ENCODE assay signal across 16 cellular contexts in the genomic region with DNA sequence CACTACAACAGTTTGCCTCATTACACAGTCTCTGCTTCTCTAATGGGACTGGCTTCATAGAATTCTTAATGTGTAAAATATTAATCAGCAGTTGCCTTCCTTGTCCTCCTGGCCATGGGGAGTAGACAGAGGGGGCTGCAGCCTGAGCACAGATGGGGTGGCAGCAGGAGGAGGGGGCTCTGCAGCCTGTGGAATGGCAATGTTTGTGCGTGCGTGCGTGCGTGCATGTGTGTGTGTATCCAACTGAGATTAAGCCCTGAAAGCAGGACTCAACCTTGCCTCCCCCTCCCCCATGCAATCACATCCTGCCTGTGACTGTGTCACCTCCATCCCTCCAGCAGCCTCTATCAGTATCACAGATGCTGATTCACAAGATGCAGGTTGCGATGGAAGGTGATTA. TPM values are rescaled to one million over a fixed set of nuclear protein-coding genes. Genes with fewer than 3 reads are reported as not detected.
DNase-seq lines count a peak whose midpoint lies in the region; FAIRE-seq and TF ChIP-seq lines count a peak whose summit lies in the region.
"Had no signal": no experiment of that assay in that cellular context is flagged by ENCODE, and none has a peak within 500 bp of the region (broad histone marks: within the 10 kb centered on the region; RNA-seq: fewer than 3 reads in every experiment).

No MANE protein-coding gene starts in this region.

- no peaks in the 10 kb centered on the region for H3K36me3 ChIP-seq in kidney (ENCODE audit: control insufficient read depth in 1 of 2, insufficient read depth in 2 of 2, low read length in 2 of 2)
- no peaks in the 10 kb centered on the region for H3K36me3 ChIP-seq in effector memory CD4-positive, alpha-beta T cell (ENCODE audit: control insufficient read depth, insufficient read depth, low read length)

- no peak overlapping the region for H3K4me3 ChIP-seq in kidney (ENCODE audit: low read length in 2 of 2)
- no peak overlapping the region for H3K4me3 ChIP-seq in effector memory CD4-positive, alpha-beta T cell (ENCODE audit: insufficient read depth, low read depth, low read length, poor library complexity, severe bottlenecking)

- peaks cover 4 to 9% (median 7%) of the 10 kb centered on the region in 5 experiments for H3K9me3 Mint-ChIP-seq in brain
- H3K9me3 Mint-ChIP-seq in activated naive CD4-positive, alpha-beta T cell treated with anti-CD3 and anti-CD28 coated beads, Interleukin-2, amount 10 ng/mL, durations not matched to agents 7 days and 5 days = no peaks in the 10 kb centered on the region

- peak; percentile 49 for DNase-seq in NCI-H82 (lab: John Stamatoyannopoulos, UW)
- DNase-seq in NCI-H82 treated with DMSO at 0.1 percent for 48 hours (lab: John Stamatoyannopoulos, UW; ENCODE audit: unreplicated experiment) = no peak
- DNase-seq in kidney = peak; percentile 44
- no peak for DNase-seq in NCI-H2227 (lab: John Stamatoyannopoulos, UW; ENCODE audit: unreplicated experiment)
- DNase-seq in effector memory CD4-positive, alpha-beta T cell = no peak
- DNase-seq in activated naive CD4-positive, alpha-beta T cell treated with anti-CD3 and anti-CD28 coated beads, Interleukin-2, amount 10 ng/mL, durations not matched to agents 7 days and 5 days = no peak
- DNase-seq: CD4-positive, alpha-beta memory T cell; DMS153; GF-D8; GOT3; H9 had no signal

- H3K27ac ChIP-seq in kidney (ENCODE audit: low read depth in 2 of 2, low read length in 2 of 2) = no peak overlapping the region
- H3K27ac ChIP-seq in effector memory CD4-positive, alpha-beta T cell (ENCODE audit: insufficient read depth, low read length, poor library complexity, severe bottlenecking) = no peak overlapping the region

- H3K27ac Mint-ChIP-seq in brain = peak overlapping the region in 4 of 5 experiments; percentile 8 to 97 (median 90)
- no peak overlapping the region for H3K27ac Mint-ChIP-seq in activated naive CD4-positive, alpha-beta T cell treated with anti-CD3 and anti-CD28 coated beads, Interleukin-2, amount 10 ng/mL, durations not matched to agents 7 days and 5 days
- H3K27ac Mint-ChIP-seq: B cell; CD4-positive, alpha-beta memory T cell; H9 had no signal

- no peak for FAIRE-seq in kidney (lab: Jason Lieb, UNC)
- FAIRE-seq: A204.1, D721Med, GM19239 had no signal

- peak overlapping the region in 1 of 5 experiments; percentile 51 for H3K4me3 Mint-ChIP-seq in brain
- no peak overlapping the region for H3K4me3 Mint-ChIP-seq in activated naive CD4-positive, alpha-beta T cell treated with anti-CD3 and anti-CD28 coated beads, Interleukin-2, amount 10 ng/mL, durations not matched to agents 7 days and 5 days
- H3K4me3 Mint-ChIP-seq: B cell; CD4-positive, alpha-beta memory T cell; H9 had no signal

- H3K4me1 ChIP-seq in kidney (ENCODE audit: control insufficient read depth in 1 of 2, insufficient read depth in 1 of 2, low read depth in 1 of 2, low read length in 2 of 2) = no peaks in the 10 kb centered on the region
- no peaks in the 10 kb centered on the region for H3K4me1 ChIP-seq in effector memory CD4-positive, alpha-beta T cell (ENCODE audit: control insufficient read depth, insufficient read depth, low read length, poor library complexity, severe bottlenecking)

- no peaks in the 10 kb centered on the region for H3K36me3 Mint-ChIP-seq in brain
- no peaks in the 10 kb centered on the region for H3K36me3 Mint-ChIP-seq in activated naive CD4-positive, alpha-beta T cell treated with anti-CD3 and anti-CD28 coated beads, Interleukin-2, amount 10 ng/mL, durations not matched to agents 7 days and 5 days
- H3K36me3 Mint-ChIP-seq: CD4-positive, alpha-beta memory T cell had no signal

- H3K27me3 Mint-ChIP-seq in brain = peaks cover 29% of the 10 kb centered on the region
- H3K27me3 Mint-ChIP-seq in activated naive CD4-positive, alpha-beta T cell treated with anti-CD3 and anti-CD28 coated beads, Interleukin-2, amount 10 ng/mL, durations not matched to agents 7 days and 5 days = peaks cover 12% of the 10 kb centered on the region

- CTCF ChIA-PET in activated naive CD4-positive, alpha-beta T cell treated with anti-CD3 and anti-CD28 coated beads, Interleukin-2, amount 10 ng/mL, durations not matched to agents 7 days and 5 days (lab: Charles Lee) = no interaction called here

- no peak overlapping the region for H3K9ac ChIP-seq in kidney (ENCODE audit: low read length in 2 of 2)

- peaks cover 0 to 7% of the 10 kb centered on the region in 2 donors for H3K9me3 ChIP-seq in kidney (ENCODE audit: control insufficient read depth in 1 of 2, low read length in 2 of 2)
- H3K9me3 ChIP-seq in effector memory CD4-positive, alpha-beta T cell (ENCODE audit: control insufficient read depth, low read length) = no peaks in the 10 kb centered on the region

- intact Hi-C loops in kidney (cut with DNase I) = no loop called here

- H3K4me1 Mint-ChIP-seq in brain = peaks cover 26% of the 10 kb centered on the region
- no peaks in the 10 kb centered on the region for H3K4me1 Mint-ChIP-seq in activated naive CD4-positive, alpha-beta T cell treated with anti-CD3 and anti-CD28 coated beads, Interleukin-2, amount 10 ng/mL, durations not matched to agents 7 days and 5 days
- H3K4me1 Mint-ChIP-seq: B cell; CD4-positive, alpha-beta memory T cell had no signal

- no peak for TF ChIP-seq CTCF in brain (conservative IDR thresholded peaks at IDR 0.05)
- TF ChIP-seq CTCF in kidney (IDR thresholded peaks at IDR 0.05; ENCODE audit: borderline replicate concordance, extremely low read depth, insufficient read depth) = no peak

- H3K27me3 ChIP-seq in effector memory CD4-positive, alpha-beta T cell (replicated peaks; ENCODE audit: control insufficient read depth, insufficient read depth, low read length, poor library complexity, severe bottlenecking) = no peaks in the 10 kb centered on the region

RNA-seq across cellular contexts. Expression of gene NECTIN1, which starts 43.6 kb away (rescaled TPM):
- 56.3 TPM for polyA plus RNA-seq in brain (ENCODE audit: insufficient read depth, low read depth, low replicate concordance)
- 13.2 TPM for total RNA-seq in kidney
- 6.0 TPM for polyA plus RNA-seq in kidney (ENCODE audit: insufficient read depth, low read depth, low replicate concordance)

Comparison
In these comparisons a context has a peak if more than half of its experiments do, and no peak if none do; other contexts are left out.
1. DNase-seq: peak in NCI-H82 (single experiment) and kidney (single experiment); none in NCI-H82 treated with DMSO at 0.1 percent for 48 hours (single experiment), NCI-H2227 (single experiment), effector memory CD4-positive, alpha-beta T cell (0 of 3) and activated naive CD4-positive, alpha-beta T cell treated with anti-CD3 and anti-CD28 coated beads, Interleukin-2, amount 10 ng/mL, durations not matched to agents 7 days and 5 days (single experiment).